Comparison of ENCODE assay signal across 2 cellular contexts in genomic region chr11:15471709-15472404, GRCh38.
TF ChIP-seq lines count a peak whose summit lies in the region.

No MANE protein-coding gene starts in this region.

TF ChIP-seq in H1, 55 proteins besides CTCF, POLR2A, EP300 and RAD21:
- no peak for TF ChIP-seq JUN (IDR thresholded peaks at IDR 0.05; ENCODE audit: low read depth, low read length)
- TF ChIP-seq TCF12 (IDR thresholded peaks at IDR 0.05; ENCODE audit: low read depth, low read length), result 0 out of 2 replicates have a peak, but pooled peaks have one; percentile 27
- no peak for TF ChIP-seq SRF (IDR thresholded peaks at IDR 0.05; ENCODE audit: low read depth, low read length)
- TF ChIP-seq NRF1 (IDR thresholded peaks at IDR 0.05; ENCODE audit: low read depth, low read length), result no peak
- TF ChIP-seq PHF8 (conservative IDR thresholded peaks at IDR 0.05; ENCODE audit: low read depth, low read length), result no peak
- peak; percentile 32 for TF ChIP-seq NANOG (IDR thresholded peaks at IDR 0.05; ENCODE audit: insufficient read depth, low read depth, low read length, poor library complexity, severe bottlenecking)
- TF ChIP-seq GABPA (IDR thresholded peaks at IDR 0.05; ENCODE audit: borderline replicate concordance, insufficient read depth, low read length), result no peak
- no peak for TF ChIP-seq BACH1 (IDR thresholded peaks at IDR 0.05; ENCODE audit: low read length)
- TF ChIP-seq SUZ12 (IDR thresholded peaks at IDR 0.05; ENCODE audit: low read length), result no peak
- no peak for TF ChIP-seq MAX (IDR thresholded peaks at IDR 0.05)

TF ChIP-seq in neural cell, 6 proteins besides CTCF, POLR2A, EP300 and RAD21:
- no peak for TF ChIP-seq POLR2AphosphoS5 (IDR thresholded peaks at IDR 0.05)
- no peak for TF ChIP-seq TAF1 (IDR thresholded peaks at IDR 0.05; ENCODE audit: low read depth)
- TF ChIP-seq EZH2 (IDR thresholded peaks at IDR 0.05; ENCODE audit: borderline replicate concordance, insufficient read depth, low read length, poor library complexity, severe bottlenecking), result no peak
- no peak for TF ChIP-seq REST (IDR thresholded peaks at IDR 0.05; ENCODE audit: borderline replicate concordance)
- no peak for TF ChIP-seq MXI1 (conservative IDR thresholded peaks at IDR 0.05; ENCODE audit: poor library complexity, severe bottlenecking)
- TF ChIP-seq SMC3 (conservative IDR thresholded peaks at IDR 0.05; ENCODE audit: poor library complexity), result no peak
